Comparison of ENCODE assay signal across 1 cellular context in the genomic region with DNA sequence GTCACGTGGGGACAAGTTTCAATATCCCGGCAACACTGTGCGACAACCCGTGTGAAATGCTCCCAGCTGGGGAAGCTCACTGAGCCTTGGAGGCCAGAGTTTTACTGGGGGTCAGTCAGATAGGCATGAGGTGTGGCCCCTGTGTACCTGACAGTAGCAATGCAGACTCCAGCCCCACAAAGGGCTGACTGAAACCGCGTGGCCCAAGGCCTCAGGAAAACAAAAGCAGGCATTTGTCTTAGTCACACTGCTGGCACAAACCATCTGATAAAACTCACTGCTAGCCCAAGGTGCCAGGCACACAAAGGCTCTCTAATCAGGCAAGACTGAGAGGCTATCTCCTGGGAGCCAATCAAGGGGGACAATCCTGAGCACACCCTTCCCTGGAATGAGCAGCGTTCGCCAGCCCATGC.
TF ChIP-seq lines count a peak whose summit lies in the region.

No MANE protein-coding gene starts in this region.

TF ChIP-seq in GM23338, 12 proteins besides CTCF, POLR2A, EP300 and RAD21:
- TF ChIP-seq ZNF462 (CRISPR knock-in tag; IDR thresholded peaks at IDR 0.05) (no peak), NANOG (IDR thresholded peaks at IDR 0.05; ENCODE audit: borderline replicate concordance) (no peak), POLR2AphosphoS5 (IDR thresholded peaks at IDR 0.05; ENCODE audit: low read depth) (no peak), ETS1 (IDR thresholded peaks at IDR 0.05) (no peak)
TF ChIP-seq in GM23338: peak in this region for 0.
